In genomic region chr7:147240468-147240867, GRCh38 we compare ENCODE assay signal across 18 cellular contexts.
A peak's percentile ranks its signal among the peaks of the same experiment; 100 is the strongest.
DNase-seq lines count a peak whose midpoint lies in the region; ATAC-seq and TF ChIP-seq lines count a peak whose summit lies in the region.
"Had no signal": no experiment of that assay in that cellular context is flagged by ENCODE, and none has a peak within 500 bp of the region (broad histone marks: within the 10 kb centered on the region; RNA-seq: fewer than 3 reads in every experiment).

No MANE protein-coding gene starts in this region.

- ATAC-seq in HG03139 (IDR thresholded peaks at IDR 0.05; ENCODE audit: unreplicated experiment) (no peak), GM21515 (IDR thresholded peaks at IDR 0.05; ENCODE audit: unreplicated experiment) (no peak)
- ATAC-seq: A549, GM23338 had no signal

- peak overlapping the region; percentile 60 for H3K27ac ChIP-seq in 22Rv1
- H3K27ac ChIP-seq: A549, C4-2B, HL-60 had no signal

- DNase-seq in COR-L47 (lab: John Stamatoyannopoulos, UW) (peak; percentile 51), NCI-H2081 (lab: John Stamatoyannopoulos, UW) (peak; percentile 49 to 89), NCI-H748 treated with DMSO at 0.1 percent for 48 hours (lab: John Stamatoyannopoulos, UW) (peak; percentile 51), RKO (ENCODE audit: low spot score) (no peak), SW 1271 (lab: John Stamatoyannopoulos, UW) (no peak)
- DNase-seq: AML-193; CD4-positive, alpha-beta T cell; DMS153; DMS79; GDM1; HCEC 1CT had no signal

- TF ChIP-seq CTCF in 22Rv1 (IDR thresholded peaks at IDR 0.05) = no peak

Comparison
In these comparisons a context has a peak if more than half of its experiments do, and no peak if none do; other contexts are left out.
1. DNase-seq: peak in COR-L47 (single experiment), NCI-H2081 (2 of 2) and NCI-H748 treated with DMSO at 0.1 percent for 48 hours (single experiment); none in RKO (single experiment) and SW 1271 (0 of 2).